In the genomic region with DNA sequence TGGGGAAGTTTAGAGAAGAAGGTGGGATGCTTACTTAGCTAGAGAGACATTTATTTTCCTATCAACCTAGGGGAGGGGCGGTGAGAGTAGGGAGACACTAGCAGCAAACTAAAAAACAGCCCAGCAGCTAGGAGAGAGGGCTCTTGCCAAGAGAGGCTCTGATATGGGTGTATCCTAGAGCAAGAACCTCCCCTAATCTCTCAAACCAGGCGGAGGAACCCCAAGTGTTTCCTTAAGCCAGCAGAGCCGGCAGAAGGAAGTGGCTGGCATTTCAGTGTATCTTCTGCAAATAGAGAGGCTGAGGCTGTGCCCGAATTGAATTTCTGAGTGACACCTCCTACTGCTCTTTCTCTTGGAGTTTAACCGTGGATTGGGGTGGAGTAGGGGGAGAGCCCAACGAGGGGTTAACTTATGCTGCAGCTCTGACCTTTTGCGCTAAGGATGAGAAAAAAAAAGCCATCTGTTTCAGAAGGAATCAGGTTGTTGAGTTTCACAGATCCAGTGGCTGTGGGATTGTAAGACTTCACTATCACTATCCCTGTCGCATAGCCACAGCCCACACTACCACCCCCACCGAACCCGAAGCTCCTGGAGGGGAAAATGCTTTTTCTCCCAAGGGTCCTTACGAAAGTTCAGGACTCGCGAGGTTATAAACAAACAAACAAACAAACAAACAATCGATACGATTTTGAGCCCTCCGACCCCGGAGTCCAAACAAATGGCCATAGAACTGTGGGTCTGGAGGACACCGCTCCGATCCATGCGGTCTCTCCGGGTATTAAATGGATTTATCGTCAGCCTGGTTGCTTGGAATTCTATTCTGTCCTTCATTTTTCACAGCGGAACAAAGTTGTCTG, we compare ENCODE assay signal across 1 cellular context.
TF ChIP-seq lines count a peak whose summit lies in the region.

No MANE protein-coding gene starts in this region.

TF ChIP-seq in HepG2, 621 proteins besides CTCF, POLR2A, EP300 and RAD21:
- TF ChIP-seq ZNF30 (CRISPR knock-in tag; IDR thresholded peaks at IDR 0.05), result no peak
- no peak for TF ChIP-seq TAF15 (IDR thresholded peaks at IDR 0.05; ENCODE audit: low read depth, low read length, poor library complexity, severe bottlenecking)
- TF ChIP-seq NFRKB (IDR thresholded peaks at IDR 0.05), result no peak
- TF ChIP-seq HHEX (CRISPR knock-in tag; IDR thresholded peaks at IDR 0.05), result no peak
- no peak for TF ChIP-seq ZNF589 (CRISPR knock-in tag; conservative IDR thresholded peaks at IDR 0.05)
- TF ChIP-seq ZNF205 (CRISPR knock-in tag; IDR thresholded peaks at IDR 0.05), result no peak
- TF ChIP-seq, protein P1, sequence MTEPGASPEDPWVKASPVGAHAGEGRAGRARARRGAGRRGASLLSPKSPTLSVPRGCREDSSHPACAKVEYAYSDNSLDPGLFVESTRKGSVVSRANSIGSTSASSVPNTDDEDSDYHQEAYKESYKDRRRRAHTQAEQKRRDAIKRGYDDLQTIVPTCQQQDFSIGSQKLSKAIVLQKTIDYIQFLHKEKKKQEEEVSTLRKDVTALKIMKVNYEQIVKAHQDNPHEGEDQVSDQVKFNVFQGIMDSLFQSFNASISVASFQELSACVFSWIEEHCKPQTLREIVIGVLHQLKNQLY (CRISPR knock-in tag; IDR thresholded peaks at IDR 0.05), result no peak
- TF ChIP-seq, protein P2, sequence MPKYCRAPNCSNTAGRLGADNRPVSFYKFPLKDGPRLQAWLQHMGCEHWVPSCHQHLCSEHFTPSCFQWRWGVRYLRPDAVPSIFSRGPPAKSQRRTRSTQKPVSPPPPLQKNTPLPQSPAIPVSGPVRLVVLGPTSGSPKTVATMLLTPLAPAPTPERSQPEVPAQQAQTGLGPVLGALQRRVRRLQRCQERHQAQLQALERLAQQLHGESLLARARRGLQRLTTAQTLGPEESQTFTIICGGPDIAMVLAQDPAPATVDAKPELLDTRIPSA (CRISPR knock-in tag; IDR thresholded peaks at IDR 0.05; ENCODE audit: borderline replicate concordance), result no peak
- TF ChIP-seq ZKSCAN8 (CRISPR knock-in tag; IDR thresholded peaks at IDR 0.05; ENCODE audit: borderline replicate concordance), result no peak
- TF ChIP-seq GATAD2A (CRISPR knock-in tag; IDR thresholded peaks at IDR 0.05), result no peak
- no peak for TF ChIP-seq IRX3 (CRISPR knock-in tag; IDR thresholded peaks at IDR 0.05; ENCODE audit: borderline replicate concordance, low read depth)
- TF ChIP-seq CAMTA2 (CRISPR knock-in tag; IDR thresholded peaks at IDR 0.05; ENCODE audit: borderline replicate concordance), result no peak
- no peak for TF ChIP-seq XBP1 (CRISPR knock-in tag; IDR thresholded peaks at IDR 0.05)
- no peak for TF ChIP-seq HNRNPLL (IDR thresholded peaks at IDR 0.05; ENCODE audit: low read depth, low read length, poor library complexity, severe bottlenecking)
- TF ChIP-seq SYNCRIP (IDR thresholded peaks at IDR 0.05; ENCODE audit: insufficient read depth, low read depth, low read length), result no peak
- no peak for TF ChIP-seq PAF1 (CRISPR knock-in tag; IDR thresholded peaks at IDR 0.05)
- no peak for TF ChIP-seq PCBP2 (optimal IDR thresholded peaks at IDR 0.05; ENCODE audit: low read depth, low read length, poor library complexity, severe bottlenecking)
- no peak for TF ChIP-seq SAP130 (CRISPR knock-in tag; IDR thresholded peaks at IDR 0.05; ENCODE audit: low read depth)
- TF ChIP-seq, protein P3, sequence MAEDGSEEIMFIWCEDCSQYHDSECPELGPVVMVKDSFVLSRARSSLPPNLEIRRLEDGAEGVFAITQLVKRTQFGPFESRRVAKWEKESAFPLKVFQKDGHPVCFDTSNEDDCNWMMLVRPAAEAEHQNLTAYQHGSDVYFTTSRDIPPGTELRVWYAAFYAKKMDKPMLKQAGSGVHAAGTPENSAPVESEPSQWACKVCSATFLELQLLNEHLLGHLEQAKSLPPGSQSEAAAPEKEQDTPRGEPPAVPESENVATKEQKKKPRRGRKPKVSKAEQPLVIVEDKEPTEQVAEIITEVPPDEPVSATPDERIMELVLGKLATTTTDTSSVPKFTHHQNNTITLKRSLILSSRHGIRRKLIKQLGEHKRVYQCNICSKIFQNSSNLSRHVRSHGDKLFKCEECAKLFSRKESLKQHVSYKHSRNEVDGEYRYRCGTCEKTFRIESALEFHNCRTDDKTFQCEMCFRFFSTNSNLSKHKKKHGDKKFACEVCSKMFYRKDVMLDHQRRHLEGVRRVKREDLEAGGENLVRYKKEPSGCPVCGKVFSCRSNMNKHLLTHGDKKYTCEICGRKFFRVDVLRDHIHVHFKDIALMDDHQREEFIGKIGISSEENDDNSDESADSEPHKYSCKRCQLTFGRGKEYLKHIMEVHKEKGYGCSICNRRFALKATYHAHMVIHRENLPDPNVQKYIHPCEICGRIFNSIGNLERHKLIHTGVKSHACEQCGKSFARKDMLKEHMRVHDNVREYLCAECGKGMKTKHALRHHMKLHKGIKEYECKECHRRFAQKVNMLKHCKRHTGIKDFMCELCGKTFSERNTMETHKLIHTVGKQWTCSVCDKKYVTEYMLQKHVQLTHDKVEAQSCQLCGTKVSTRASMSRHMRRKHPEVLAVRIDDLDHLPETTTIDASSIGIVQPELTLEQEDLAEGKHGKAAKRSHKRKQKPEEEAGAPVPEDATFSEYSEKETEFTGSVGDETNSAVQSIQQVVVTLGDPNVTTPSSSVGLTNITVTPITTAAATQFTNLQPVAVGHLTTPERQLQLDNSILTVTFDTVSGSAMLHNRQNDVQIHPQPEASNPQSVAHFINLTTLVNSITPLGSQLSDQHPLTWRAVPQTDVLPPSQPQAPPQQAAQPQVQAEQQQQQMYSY (CRISPR knock-in tag; IDR thresholded peaks at IDR 0.05), result no peak
TF ChIP-seq in HepG2: peak in this region for 0.
